ENCODE assay signal across 1 cellular context in genomic region chr1:62621907-62622306, GRCh38.
TF ChIP-seq lines count a peak whose summit lies in the region.

No MANE protein-coding gene starts in this region.

TF ChIP-seq in HepG2, 621 proteins besides CTCF, POLR2A, EP300 and RAD21 (continued from another document and continues in another):
- TF ChIP-seq, protein P1, sequence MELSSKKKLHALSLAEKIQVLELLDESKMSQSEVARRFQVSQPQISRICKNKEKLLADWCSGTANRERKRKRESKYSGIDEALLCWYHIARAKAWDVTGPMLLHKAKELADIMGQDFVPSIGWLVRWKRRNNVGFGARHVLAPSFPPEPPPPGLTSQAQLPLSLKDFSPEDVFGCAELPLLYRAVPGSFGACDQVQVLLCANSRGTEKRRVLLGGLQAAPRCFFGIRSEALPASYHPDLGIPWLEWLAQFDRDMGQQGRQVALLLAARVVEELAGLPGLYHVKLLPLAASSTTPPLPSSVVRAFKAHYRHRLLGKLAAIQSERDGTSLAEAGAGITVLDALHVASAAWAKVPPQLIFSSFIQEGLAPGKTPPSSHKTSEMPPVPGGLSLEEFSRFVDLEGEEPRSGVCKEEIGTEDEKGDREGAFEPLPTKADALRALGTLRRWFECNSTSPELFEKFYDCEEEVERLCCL (CRISPR knock-in tag; IDR thresholded peaks at IDR 0.05; ENCODE audit: borderline replicate concordance) = no peak
- no peak for TF ChIP-seq ELF4 (CRISPR knock-in tag; IDR thresholded peaks at IDR 0.05; ENCODE audit: borderline replicate concordance)
- TF ChIP-seq PPARG (CRISPR knock-in tag; conservative IDR thresholded peaks at IDR 0.05) = peak; percentile 95; the same call in 1 of the 2 replicates
- TF ChIP-seq ZKSCAN5 (CRISPR knock-in tag; IDR thresholded peaks at IDR 0.05) = 0 out of 2 replicates have a peak, but pooled peaks have one; percentile 45
- TF ChIP-seq, protein P2, sequence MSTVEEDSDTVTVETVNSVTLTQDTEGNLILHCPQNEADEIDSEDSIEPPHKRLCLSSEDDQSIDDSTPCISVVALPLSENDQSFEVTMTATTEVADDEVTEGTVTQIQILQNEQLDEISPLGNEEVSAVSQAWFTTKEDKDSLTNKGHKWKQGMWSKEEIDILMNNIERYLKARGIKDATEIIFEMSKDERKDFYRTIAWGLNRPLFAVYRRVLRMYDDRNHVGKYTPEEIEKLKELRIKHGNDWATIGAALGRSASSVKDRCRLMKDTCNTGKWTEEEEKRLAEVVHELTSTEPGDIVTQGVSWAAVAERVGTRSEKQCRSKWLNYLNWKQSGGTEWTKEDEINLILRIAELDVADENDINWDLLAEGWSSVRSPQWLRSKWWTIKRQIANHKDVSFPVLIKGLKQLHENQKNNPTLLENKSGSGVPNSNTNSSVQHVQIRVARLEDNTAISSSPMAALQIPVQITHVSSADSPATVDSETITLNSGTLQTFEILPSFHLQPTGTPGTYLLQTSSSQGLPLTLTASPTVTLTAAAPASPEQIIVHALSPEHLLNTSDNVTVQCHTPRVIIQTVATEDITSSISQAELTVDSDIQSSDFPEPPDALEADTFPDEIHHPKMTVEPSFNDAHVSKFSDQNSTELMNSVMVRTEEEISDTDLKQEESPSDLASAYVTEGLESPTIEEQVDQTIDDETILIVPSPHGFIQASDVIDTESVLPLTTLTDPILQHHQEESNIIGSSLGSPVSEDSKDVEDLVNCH (CRISPR knock-in tag; IDR thresholded peaks at IDR 0.05) = no peak
- TF ChIP-seq ZNF792 (CRISPR knock-in tag; IDR thresholded peaks at IDR 0.05) = peak; percentile 94
- TF ChIP-seq, protein P3, sequence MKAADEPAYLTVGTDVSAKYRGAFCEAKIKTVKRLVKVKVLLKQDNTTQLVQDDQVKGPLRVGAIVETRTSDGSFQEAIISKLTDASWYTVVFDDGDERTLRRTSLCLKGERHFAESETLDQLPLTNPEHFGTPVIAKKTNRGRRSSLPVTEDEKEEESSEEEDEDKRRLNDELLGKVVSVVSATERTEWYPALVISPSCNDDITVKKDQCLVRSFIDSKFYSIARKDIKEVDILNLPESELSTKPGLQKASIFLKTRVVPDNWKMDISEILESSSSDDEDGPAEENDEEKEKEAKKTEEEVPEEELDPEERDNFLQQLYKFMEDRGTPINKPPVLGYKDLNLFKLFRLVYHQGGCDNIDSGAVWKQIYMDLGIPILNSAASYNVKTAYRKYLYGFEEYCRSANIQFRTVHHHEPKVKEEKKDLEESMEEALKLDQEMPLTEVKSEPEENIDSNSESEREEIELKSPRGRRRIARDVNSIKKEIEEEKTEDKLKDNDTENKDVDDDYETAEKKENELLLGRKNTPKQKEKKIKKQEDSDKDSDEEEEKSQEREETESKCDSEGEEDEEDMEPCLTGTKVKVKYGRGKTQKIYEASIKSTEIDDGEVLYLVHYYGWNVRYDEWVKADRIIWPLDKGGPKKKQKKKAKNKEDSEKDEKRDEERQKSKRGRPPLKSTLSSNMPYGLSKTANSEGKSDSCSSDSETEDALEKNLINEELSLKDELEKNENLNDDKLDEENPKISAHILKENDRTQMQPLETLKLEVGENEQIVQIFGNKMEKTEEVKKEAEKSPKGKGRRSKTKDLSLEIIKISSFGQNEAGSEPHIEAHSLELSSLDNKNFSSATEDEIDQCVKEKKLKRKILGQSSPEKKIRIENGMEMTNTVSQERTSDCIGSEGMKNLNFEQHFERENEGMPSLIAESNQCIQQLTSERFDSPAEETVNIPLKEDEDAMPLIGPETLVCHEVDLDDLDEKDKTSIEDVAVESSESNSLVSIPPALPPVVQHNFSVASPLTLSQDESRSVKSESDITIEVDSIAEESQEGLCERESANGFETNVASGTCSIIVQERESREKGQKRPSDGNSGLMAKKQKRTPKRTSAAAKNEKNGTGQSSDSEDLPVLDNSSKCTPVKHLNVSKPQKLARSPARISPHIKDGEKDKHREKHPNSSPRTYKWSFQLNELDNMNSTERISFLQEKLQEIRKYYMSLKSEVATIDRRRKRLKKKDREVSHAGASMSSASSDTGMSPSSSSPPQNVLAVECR (CRISPR knock-in tag; IDR thresholded peaks at IDR 0.05; ENCODE audit: borderline replicate concordance) = peak; percentile 73; the same call in 1 of the 2 replicates
- TF ChIP-seq ZNF781 (CRISPR knock-in tag; IDR thresholded peaks at IDR 0.05; ENCODE audit: borderline replicate concordance, not compliant biosample characterization) = peak; percentile 64
- no peak for TF ChIP-seq GPN1 (CRISPR knock-in tag; IDR thresholded peaks at IDR 0.05; ENCODE audit: borderline replicate concordance)
- TF ChIP-seq IKZF5 (CRISPR knock-in tag; IDR thresholded peaks at IDR 0.05) = peak; percentile 93
- peak; percentile 99 for TF ChIP-seq POGZ (CRISPR knock-in tag; IDR thresholded peaks at IDR 0.05)
- TF ChIP-seq, protein P4, sequence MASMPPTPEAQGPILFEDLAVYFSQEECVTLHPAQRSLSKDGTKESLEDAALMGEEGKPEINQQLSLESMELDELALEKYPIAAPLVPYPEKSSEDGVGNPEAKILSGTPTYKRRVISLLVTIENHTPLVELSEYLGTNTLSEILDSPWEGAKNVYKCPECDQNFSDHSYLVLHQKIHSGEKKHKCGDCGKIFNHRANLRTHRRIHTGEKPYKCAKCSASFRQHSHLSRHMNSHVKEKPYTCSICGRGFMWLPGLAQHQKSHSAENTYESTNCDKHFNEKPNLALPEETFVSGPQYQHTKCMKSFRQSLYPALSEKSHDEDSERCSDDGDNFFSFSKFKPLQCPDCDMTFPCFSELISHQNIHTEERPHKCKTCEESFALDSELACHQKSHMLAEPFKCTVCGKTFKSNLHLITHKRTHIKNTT (CRISPR knock-in tag; IDR thresholded peaks at IDR 0.05) = no peak
- no peak for TF ChIP-seq GPBP1L1 (CRISPR knock-in tag; IDR thresholded peaks at IDR 0.05)
- TF ChIP-seq DBP (CRISPR knock-in tag; IDR thresholded peaks at IDR 0.05; ENCODE audit: not compliant biosample characterization) = no peak
- TF ChIP-seq NCOR1 (IDR thresholded peaks at IDR 0.05; ENCODE audit: borderline replicate concordance, low read length) = peak; percentile 80; the same call in 1 of the 2 replicates
- TF ChIP-seq ZNF776 (CRISPR knock-in tag; IDR thresholded peaks at IDR 0.05) = no peak
- no peak for TF ChIP-seq ZNF737 (CRISPR knock-in tag; IDR thresholded peaks at IDR 0.05; ENCODE audit: borderline replicate concordance)
- no peak for TF ChIP-seq TCF7L2 (IDR thresholded peaks at IDR 0.05; ENCODE audit: low read depth, low read length)
- no peak for TF ChIP-seq ZBTB40 (IDR thresholded peaks at IDR 0.05)
- peak; percentile 59; the same call in 1 of the 2 replicates for TF ChIP-seq ZBTB40 (CRISPR knock-in tag; IDR thresholded peaks at IDR 0.05)
- TF ChIP-seq NCOA5 (CRISPR knock-in tag; IDR thresholded peaks at IDR 0.05) = no peak
- no peak for TF ChIP-seq U2AF2 (IDR thresholded peaks at IDR 0.05; ENCODE audit: low read depth, low read length)
- TF ChIP-seq, protein P5, sequence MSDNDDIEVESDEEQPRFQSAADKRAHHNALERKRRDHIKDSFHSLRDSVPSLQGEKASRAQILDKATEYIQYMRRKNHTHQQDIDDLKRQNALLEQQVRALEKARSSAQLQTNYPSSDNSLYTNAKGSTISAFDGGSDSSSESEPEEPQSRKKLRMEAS (IDR thresholded peaks at IDR 0.05) = peak; percentile 98
- TF ChIP-seq SMARCE1 (IDR thresholded peaks at IDR 0.05; ENCODE audit: borderline replicate concordance) = no peak
- TF ChIP-seq ZNF12 (CRISPR knock-in tag; IDR thresholded peaks at IDR 0.05) = peak; percentile 90
